Comparison of ENCODE assay signal across 11 cellular contexts in genomic region chr7:27236053-27236410, GRCh38. TPM values are rescaled to one million over a fixed set of nuclear protein-coding genes. Genes with fewer than 3 reads are reported as not detected.
DNase-seq lines count a peak whose midpoint lies in the region; ATAC-seq, FAIRE-seq and TF ChIP-seq lines count a peak whose summit lies in the region.
"Had no signal": no experiment of that assay in that cellular context is flagged by ENCODE, and none has a peak within 500 bp of the region (broad histone marks: within the 10 kb centered on the region; RNA-seq: fewer than 3 reads in every experiment).

No MANE protein-coding gene starts in this region.

- peaks cover 7% of the 10 kb centered on the region for H3K4me1 Mint-ChIP-seq in activated CD8-positive, alpha-beta T cell treated with anti-CD3 and anti-CD28 coated beads, Interleukin-2, amount 10 ng/mL, durations not matched to agents 7 days and 5 days (ENCODE audit: low read depth)
- H3K4me1 Mint-ChIP-seq in activated CD8-positive, alpha-beta T cell treated with anti-CD3 and anti-CD28 coated beads for 36 hours (ENCODE audit: low read depth), result peaks cover 13% of the 10 kb centered on the region
- peaks cover 13% of the 10 kb centered on the region for H3K4me1 Mint-ChIP-seq in activated naive CD8-positive, alpha-beta T cell treated with anti-CD3 and anti-CD28 coated beads, Interleukin-2, amount 50 U/mL, for 24 hours

- H3K9me3 Mint-ChIP-seq in activated CD8-positive, alpha-beta T cell treated with anti-CD3 and anti-CD28 coated beads, Interleukin-2, amount 10 ng/mL, durations not matched to agents 7 days and 5 days (ENCODE audit: insufficient read depth), result no peaks in the 10 kb centered on the region
- no peaks in the 10 kb centered on the region for H3K9me3 Mint-ChIP-seq in activated CD8-positive, alpha-beta T cell treated with anti-CD3 and anti-CD28 coated beads for 36 hours
- H3K9me3 Mint-ChIP-seq in activated naive CD8-positive, alpha-beta T cell treated with anti-CD3 and anti-CD28 coated beads, Interleukin-2, amount 50 U/mL, for 24 hours, result no peaks in the 10 kb centered on the region

- CTCF ChIA-PET in activated CD8-positive, alpha-beta T cell treated with anti-CD3 and anti-CD28 coated beads, Interleukin-2, amount 10 ng/mL, durations not matched to agents 7 days and 5 days (lab: Charles Lee), result no interaction called here
- CTCF ChIA-PET in activated CD8-positive, alpha-beta T cell treated with anti-CD3 and anti-CD28 coated beads for 36 hours (lab: Charles Lee), result interaction anchor here (1.4 kb wide), 2 partner anchors 11 to 40 kb away, joined by 3 to 4 read pairs; no protein-coding TSS in a partner anchor

- H3K27me3 Mint-ChIP-seq in activated CD8-positive, alpha-beta T cell treated with anti-CD3 and anti-CD28 coated beads, Interleukin-2, amount 10 ng/mL, durations not matched to agents 7 days and 5 days (ENCODE audit: low read depth), result peaks cover 65% of the 10 kb centered on the region
- peaks cover 65% of the 10 kb centered on the region for H3K27me3 Mint-ChIP-seq in activated CD8-positive, alpha-beta T cell treated with anti-CD3 and anti-CD28 coated beads for 36 hours
- peaks cover 75% of the 10 kb centered on the region for H3K27me3 Mint-ChIP-seq in activated naive CD8-positive, alpha-beta T cell treated with anti-CD3 and anti-CD28 coated beads, Interleukin-2, amount 50 U/mL, for 24 hours

- H3K4me3 Mint-ChIP-seq in activated CD8-positive, alpha-beta T cell treated with anti-CD3 and anti-CD28 coated beads, Interleukin-2, amount 10 ng/mL, durations not matched to agents 7 days and 5 days, result peak overlapping the region; percentile 8
- no peak overlapping the region for H3K4me3 Mint-ChIP-seq in activated CD8-positive, alpha-beta T cell treated with anti-CD3 and anti-CD28 coated beads for 36 hours
- H3K4me3 Mint-ChIP-seq in activated naive CD8-positive, alpha-beta T cell treated with anti-CD3 and anti-CD28 coated beads, Interleukin-2, amount 50 U/mL, for 24 hours, result peak overlapping the region; percentile 35

- H3K27me3 ChIP-seq in stomach (peaks cover 12 to 99% (median 74%) of the 10 kb centered on the region in 3 donors), small intestine (ENCODE audit: control insufficient read depth in 2 of 2, insufficient read depth in 2 of 2, low read length in 2 of 2) (peaks cover 4 to 36% of the 10 kb centered on the region in 2 donors)

- peak overlapping the region; percentile 45 for H3K4me3 ChIP-seq in mesodermal cell (ENCODE audit: extremely low read depth, insufficient read depth, low read length, poor library complexity, severe bottlenecking)
- H3K4me3 ChIP-seq in stomach, result peak overlapping the region; percentile 35 to 51 (median 40)
- H3K4me3 ChIP-seq in small intestine (ENCODE audit: low read depth in 1 of 2, low read length in 2 of 2), result peak overlapping the region in 1 of 2 donors; percentile 21

- intact Hi-C loops in activated CD8-positive, alpha-beta T cell treated with anti-CD3 and anti-CD28 coated beads for 36 hours (cut with micrococcal nuclease), result no loop called here
- intact Hi-C loops in stomach (cut with DNase I; ENCODE audit: low total_unique reads), result no loop called here

- H3K9me3 ChIP-seq in mesodermal cell (ENCODE audit: control insufficient read depth, low read length), result no peaks in the 10 kb centered on the region
- no peaks in the 10 kb centered on the region for H3K9me3 ChIP-seq in stomach
- no peaks in the 10 kb centered on the region for H3K9me3 ChIP-seq in small intestine (ENCODE audit: control insufficient read depth, low read depth)

- no peak for TF ChIP-seq CTCF in activated CD8-positive, alpha-beta T cell treated with anti-CD3 and anti-CD28 coated beads for 36 hours (IDR thresholded peaks at IDR 0.05)
- TF ChIP-seq CTCF in stomach (IDR thresholded peaks at IDR 0.05), result no peak

- H3K27ac Mint-ChIP-seq in activated CD8-positive, alpha-beta T cell treated with anti-CD3 and anti-CD28 coated beads, Interleukin-2, amount 10 ng/mL, durations not matched to agents 7 days and 5 days, result no peak overlapping the region
- H3K27ac Mint-ChIP-seq in activated CD8-positive, alpha-beta T cell treated with anti-CD3 and anti-CD28 coated beads for 36 hours, result no peak overlapping the region
- no peak overlapping the region for H3K27ac Mint-ChIP-seq in activated naive CD8-positive, alpha-beta T cell treated with anti-CD3 and anti-CD28 coated beads, Interleukin-2, amount 50 U/mL, for 24 hours

- WGBS in mesodermal cell (ENCODE audit: insufficient coverage in 2 of 2), 2 experiments, result 5 to 15% methylated on average over 12 of the region's 14 CpGs
- 16 to 34% (median 22%) methylated on average over 9 to 14 of the region's 14 CpGs for WGBS in stomach, 5 donors
- 15 to 24% (median 23%) methylated on average over 14 of the region's 14 CpGs for WGBS in small intestine, 3 donors

- FAIRE-seq in small intestine (lab: Jason Lieb, UNC), result no peak

- peaks cover 27% of the 10 kb centered on the region for H3K4me1 ChIP-seq in mesodermal cell (ENCODE audit: control insufficient read depth, insufficient read depth, low read length, poor library complexity, severe bottlenecking)
- H3K4me1 ChIP-seq in stomach, result peaks cover 15 to 33% (median 22%) of the 10 kb centered on the region in 4 donors
- no peaks in the 10 kb centered on the region for H3K4me1 ChIP-seq in small intestine (ENCODE audit: control insufficient read depth in 2 of 2, insufficient read depth in 1 of 2, low read depth in 1 of 2, low read length in 1 of 2)

- ATAC-seq in activated CD8-positive, alpha-beta T cell treated with anti-CD3 and anti-CD28 coated beads, Interleukin-2, amount 10 ng/mL, durations not matched to agents 7 days and 5 days, result no peak
- no peak for ATAC-seq in activated CD8-positive, alpha-beta T cell treated with anti-CD3 and anti-CD28 coated beads for 36 hours
- no peak for ATAC-seq in activated naive CD8-positive, alpha-beta T cell treated with anti-CD3 and anti-CD28 coated beads, Interleukin-2, amount 50 U/mL, for 24 hours
- no peak for ATAC-seq in GM19395 (IDR thresholded peaks at IDR 0.05; ENCODE audit: unreplicated experiment)

- H3K36me3 ChIP-seq in mesodermal cell (ENCODE audit: control insufficient read depth, insufficient read depth, low read length), result no peaks in the 10 kb centered on the region
- no peaks in the 10 kb centered on the region for H3K36me3 ChIP-seq in stomach
- H3K36me3 ChIP-seq in small intestine (ENCODE audit: control insufficient read depth in 2 of 2, insufficient read depth in 2 of 2, low read length in 2 of 2), result no peaks in the 10 kb centered on the region

- TF ChIP-seq EP300 in stomach (IDR thresholded peaks at IDR 0.05), result no peak

- peaks cover 1% of the 10 kb centered on the region for H3K36me3 Mint-ChIP-seq in activated CD8-positive, alpha-beta T cell treated with anti-CD3 and anti-CD28 coated beads, Interleukin-2, amount 10 ng/mL, durations not matched to agents 7 days and 5 days (ENCODE audit: low read depth)
- no peaks in the 10 kb centered on the region for H3K36me3 Mint-ChIP-seq in activated CD8-positive, alpha-beta T cell treated with anti-CD3 and anti-CD28 coated beads for 36 hours (ENCODE audit: low read depth)
- no peaks in the 10 kb centered on the region for H3K36me3 Mint-ChIP-seq in activated naive CD8-positive, alpha-beta T cell treated with anti-CD3 and anti-CD28 coated beads, Interleukin-2, amount 50 U/mL, for 24 hours (ENCODE audit: low read depth)

- H3K27ac ChIP-seq in mesodermal cell (ENCODE audit: low read depth, low read length, severe bottlenecking) (peak overlapping the region; percentile 16), stomach (no peak overlapping the region), small intestine (ENCODE audit: low read depth in 1 of 2, low read length in 1 of 2) (no peak overlapping the region)

- no peak for DNase-seq in activated CD8-positive, alpha-beta T cell treated with anti-CD3 and anti-CD28 coated beads, Interleukin-2, amount 10 ng/mL, durations not matched to agents 7 days and 5 days
- DNase-seq in activated CD8-positive, alpha-beta T cell treated with anti-CD3 and anti-CD28 coated beads for 36 hours, result no peak
- DNase-seq in activated naive CD8-positive, alpha-beta T cell treated with anti-CD3 and anti-CD28 coated beads, Interleukin-2, amount 50 U/mL, for 24 hours, result no peak
- DNase-seq in stomach (no peak), DMS53 (lab: John Stamatoyannopoulos, UW) (no peak), small intestine (no peak)
- DNase-seq: activated CD4-positive, alpha-beta T cell treated with anti-CD3 and anti-CD28 coated beads, Interleukin-2, amount 50 U/mL, for 4 hours had no signal

- TF ChIP-seq POLR2A in stomach (IDR thresholded peaks at IDR 0.05), result no peak

- POLR2A ChIA-PET in activated CD8-positive, alpha-beta T cell treated with anti-CD3 and anti-CD28 coated beads, Interleukin-2, amount 10 ng/mL, durations not matched to agents 7 days and 5 days (lab: Charles Lee), result no interaction called here
- POLR2A ChIA-PET in activated CD8-positive, alpha-beta T cell treated with anti-CD3 and anti-CD28 coated beads for 36 hours (lab: Charles Lee), result no interaction called here

RNA-seq across cellular contexts. Expression of gene EVX1, which starts 6.6 kb away (rescaled TPM):
- not detected for total RNA-seq in activated CD8-positive, alpha-beta T cell treated with anti-CD3 and anti-CD28 coated beads, Interleukin-2, amount 10 ng/mL, durations not matched to agents 7 days and 5 days
- not detected for total RNA-seq in activated CD8-positive, alpha-beta T cell treated with anti-CD3 and anti-CD28 coated beads for 36 hours
- polyA plus RNA-seq in mesodermal cell (2013, experiment 1 of 2), result 6.1 TPM
- polyA plus RNA-seq in mesodermal cell (2013, experiment 2 of 2), result 5.8 TPM
- not detected for total RNA-seq in stomach
- polyA plus RNA-seq in stomach, result not detected
- not detected for polyA plus RNA-seq in small intestine
- total RNA-seq: A673, RPMI7951 had no signal

RNA-seq across cellular contexts. Expression of gene HOXA13, which starts 36.1 kb away (rescaled TPM):
- not detected for total RNA-seq in activated CD8-positive, alpha-beta T cell treated with anti-CD3 and anti-CD28 coated beads, Interleukin-2, amount 10 ng/mL, durations not matched to agents 7 days and 5 days
- not detected for total RNA-seq in activated CD8-positive, alpha-beta T cell treated with anti-CD3 and anti-CD28 coated beads for 36 hours
- 2.6 TPM for polyA plus RNA-seq in mesodermal cell (2013, experiment 1 of 2)
- 3.5 TPM for polyA plus RNA-seq in mesodermal cell (2013, experiment 2 of 2)
- 10 to 100 TPM in 1 of 5 donors, not detected in 4; 29.0 TPM for total RNA-seq in stomach
- polyA plus RNA-seq in stomach, result not detected
- polyA plus RNA-seq in small intestine, result not detected
- total RNA-seq: A673 had no signal

RNA-seq across cellular contexts. Expression of gene HOXA11, which starts 51.0 kb away (rescaled TPM):
- total RNA-seq in activated CD8-positive, alpha-beta T cell treated with anti-CD3 and anti-CD28 coated beads, Interleukin-2, amount 10 ng/mL, durations not matched to agents 7 days and 5 days, result not detected
- under 1 TPM; 0.13 to 0.18 TPM for total RNA-seq in activated CD8-positive, alpha-beta T cell treated with anti-CD3 and anti-CD28 coated beads for 36 hours
- 2.0 TPM for polyA plus RNA-seq in mesodermal cell (2013, experiment 1 of 2)
- 1.8 TPM for polyA plus RNA-seq in mesodermal cell (2013, experiment 2 of 2)
- total RNA-seq in stomach, result 1 to 10 TPM in 1 of 5 donors, not detected in 4; 5.2 TPM
- polyA plus RNA-seq in stomach (not detected), small intestine (not detected)
- total RNA-seq: A673 had no signal
